ENCODE assay signal across 21 cellular contexts in the genomic region with DNA sequence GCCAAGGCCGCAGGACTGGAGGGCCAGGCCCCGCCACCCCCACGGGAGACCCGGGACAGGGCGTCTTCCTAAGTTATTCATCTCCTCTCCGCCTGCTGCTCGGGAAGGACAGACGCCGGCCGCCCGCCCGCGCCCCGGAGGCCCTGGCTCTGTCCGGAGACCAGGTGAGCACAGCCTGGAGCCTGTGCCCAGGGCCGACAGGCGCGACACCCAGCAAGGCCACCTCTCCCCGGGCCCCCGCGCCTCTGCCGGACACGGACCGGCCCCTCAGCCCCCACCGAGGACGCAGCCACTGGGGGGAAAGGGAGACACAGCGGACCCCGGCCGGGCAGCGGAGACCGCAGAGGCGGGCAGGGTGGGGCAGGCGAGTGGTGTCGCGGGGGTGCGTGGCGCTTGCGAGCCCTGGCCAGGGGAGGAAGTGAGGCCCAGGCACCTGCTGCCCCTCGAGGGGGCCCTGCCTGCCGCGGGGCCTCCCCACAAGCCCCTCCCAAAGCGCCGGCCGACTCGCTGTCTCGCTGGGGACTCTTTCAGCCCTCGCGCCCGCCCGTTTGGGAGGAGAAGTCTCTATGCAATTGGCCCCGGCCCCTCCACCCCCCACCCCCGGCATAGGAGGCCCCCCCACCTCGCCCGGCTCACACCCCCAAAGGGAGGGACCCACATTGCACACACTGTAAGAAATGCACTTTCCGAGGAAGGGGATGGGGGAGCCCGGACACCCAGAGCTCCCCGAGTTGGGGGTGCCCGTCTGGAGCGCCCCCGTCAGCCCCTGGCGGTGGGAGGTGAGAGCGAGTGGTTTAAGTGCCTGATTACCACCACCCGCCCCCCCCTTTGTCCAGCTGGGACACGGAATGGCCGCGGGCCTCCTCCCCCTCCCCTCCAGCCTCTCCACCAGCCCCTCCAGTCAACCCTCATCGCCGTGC. TPM values are rescaled to one million over a fixed set of nuclear protein-coding genes. Genes with fewer than 3 reads are reported as not detected.
DNase-seq lines count a peak whose midpoint lies in the region; ATAC-seq and TF ChIP-seq lines count a peak whose summit lies in the region.
"Had no signal": no experiment of that assay in that cellular context is flagged by ENCODE, and none has a peak within 500 bp of the region (broad histone marks: within the 10 kb centered on the region; RNA-seq: fewer than 3 reads in every experiment).

No MANE protein-coding gene starts in this region.

- H3K36me3 ChIP-seq in HUES64 (ENCODE audit: insufficient read depth, low read length) (no peaks in the 10 kb centered on the region), stomach (peaks cover 38 to 66% (median 57%) of the 10 kb centered on the region in 4 donors)

- H3K4me3 ChIP-seq in HUES64 (ENCODE audit: low read length) (peak overlapping the region; percentile 36), coronary artery (no peak overlapping the region), stomach (no peak overlapping the region)
- H3K4me3 ChIP-seq: heart right ventricle, left lung had no signal

- no peak for DNase-seq in coronary artery (ENCODE audit: low spot score)
- no peak for DNase-seq in left lobe of liver (ENCODE audit: low spot score)
- no peak for DNase-seq in stomach
- DNase-seq in EL: no peak
- DNase-seq in activated gamma-delta T cell (lab: John Stamatoyannopoulos, UW): no peak
- DNase-seq: activated CD8-positive, alpha-beta memory T cell treated with anti-CD3 and anti-CD28 coated beads, Interleukin-2, amount 10 ng/mL, durations not matched to agents 7 days and 5 days; activated effector memory CD4-positive, alpha-beta T cell treated with anti-CD3 and anti-CD28 coated beads, Interleukin-2, amount 50 U/mL, for 16 hours; heart right ventricle; NCI-H146; Right ventricle myocardium superior had no signal

- no peak for TF ChIP-seq EP300 in stomach (IDR thresholded peaks at IDR 0.05)

- no peak overlapping the region for H3K9ac ChIP-seq in HUES64 (ENCODE audit: low read depth, low read length)

- no peak for TF ChIP-seq CTCF in coronary artery (IDR thresholded peaks at IDR 0.05)
- TF ChIP-seq CTCF in stomach (IDR thresholded peaks at IDR 0.05): no peak

- no peak overlapping the region for H3K27ac ChIP-seq in HUES64 (ENCODE audit: low read depth, low read length)
- peak overlapping the region; percentile 57 to 86 for H3K27ac ChIP-seq in coronary artery
- H3K27ac ChIP-seq in stomach: peak overlapping the region in 4 of 5 donors; percentile 38 to 90 (median 57)
- H3K27ac ChIP-seq: left lung had no signal

- TF ChIP-seq POLR2A in stomach (IDR thresholded peaks at IDR 0.05): no peak

- ATAC-seq in left lobe of liver (peak; percentile 2), HG02840 (IDR thresholded peaks at IDR 0.05; ENCODE audit: low FRiP score, unreplicated experiment) (no peak), GM18868 (IDR thresholded peaks at IDR 0.05; ENCODE audit: unreplicated experiment) (no peak)
- ATAC-seq: activated CD4-positive, CD25-positive, alpha-beta regulatory T cell treated with anti-CD3 and anti-CD28 coated beads, Interleukin-2, amount 50 U/mL, for 24 hours; activated CD8-positive, alpha-beta memory T cell treated with anti-CD3 and anti-CD28 coated beads, Interleukin-2, amount 10 ng/mL, durations not matched to agents 7 days and 5 days; esophagus mucosa; heart right ventricle; left lung had no signal

- 2% methylated on average over 62 of the region's 68 CpGs for WGBS in HUES64
- 70 to 86% (median 81%) methylated on average over 37 to 68 of the region's 68 CpGs for WGBS in stomach, 5 donors

- H3K9me3 ChIP-seq in HUES64 (ENCODE audit: insufficient read depth, low read depth, low read length) (peaks cover 2% of the 10 kb centered on the region; the same call in 1 of the 2 replicates), stomach (no peaks in the 10 kb centered on the region)
- H3K9me3 ChIP-seq: heart right ventricle, left lung had no signal

- H3K27me3 ChIP-seq in HUES64 (ENCODE audit: insufficient read depth, low read length): peaks cover 84% of the 10 kb centered on the region
- H3K27me3 ChIP-seq in stomach: no peaks in the 10 kb centered on the region
- H3K27me3 ChIP-seq: heart right ventricle, left lung had no signal

- intact Hi-C loops in stomach (cut with DNase I; ENCODE audit: low total_unique reads): no loop called here

- H3K4me1 ChIP-seq in HUES64 (ENCODE audit: insufficient read depth, low read length) (peaks cover 8% of the 10 kb centered on the region), stomach (peaks cover 22 to 82% (median 50%) of the 10 kb centered on the region in 4 donors)

RNA-seq across cellular contexts. Expression of gene SMIM24, which starts 17.0 kb away (rescaled TPM):
- polyA plus RNA-seq in HUES64 (2013, experiment 1 of 2): 1.1 TPM
- polyA plus RNA-seq in HUES64 (2013, experiment 2 of 2): 4.8 TPM
- 10.8 TPM for total RNA-seq in left lobe of liver
- total RNA-seq in stomach: 100 to 1,000 TPM in 1 of 5 donors, 10 to 100 TPM in 1, 1 to 10 TPM in 2, not detected in 1; 1.4 to 178 (median 38.3) TPM
- 100 to 1,000 TPM in 1 of 3 donors, 10 to 100 TPM in 2; 14.1 to 116 (median 68.7) TPM for polyA plus RNA-seq in stomach
- total RNA-seq: esophagus mucosa; heart right ventricle; left lung; M059J; Right ventricle myocardium superior; subcutaneous adipose tissue; T-helper 1 cell treated with Interleukin-12 subunit alpha and Interleukin-12 subunit beta and Interleukin-4 antibody, amounts not matched to agents 30 ng/mL and 1 ng/mL, for 36 hours had no signal
- polyA plus RNA-seq: heart right ventricle had no signal

RNA-seq across cellular contexts. Expression of gene SMIM44, which starts 19.9 kb away (rescaled TPM):
- polyA plus RNA-seq in HUES64 (2013, experiment 1 of 2): not detected
- not detected for polyA plus RNA-seq in HUES64 (2013, experiment 2 of 2)
- total RNA-seq in left lobe of liver: not detected
- total RNA-seq in stomach: not detected
- polyA plus RNA-seq in stomach: 1 to 10 TPM in 1 of 3 donors, not detected in 2; 2.7 TPM
- total RNA-seq: activated CD8-positive, alpha-beta memory T cell treated with anti-CD3 and anti-CD28 coated beads, Interleukin-2, amount 10 ng/mL, durations not matched to agents 7 days and 5 days; esophagus mucosa; G401; heart right ventricle; left lung; M059J; progenitor cell of endocrine pancreas; Right ventricle myocardium superior; subcutaneous adipose tissue; T-helper 1 cell treated with Interleukin-12 subunit alpha and Interleukin-12 subunit beta and Interleukin-4 antibody, amounts not matched to agents 30 ng/mL and 1 ng/mL, for 36 hours had no signal
- polyA plus RNA-seq: heart right ventricle had no signal

RNA-seq across cellular contexts. Expression of gene DOHH, which starts 37.2 kb away (rescaled TPM):
- 14.1 TPM for polyA plus RNA-seq in HUES64 (2013, experiment 1 of 2)
- polyA plus RNA-seq in HUES64 (2013, experiment 2 of 2): 11.2 TPM
- 5.5 TPM for total RNA-seq in left lobe of liver
- total RNA-seq in stomach: 10 to 100 TPM in 2 of 5 donors, 1 to 10 TPM in 1, under 1 TPM in 1, not detected in 1; 0.45 to 21.7 (median 11.1) TPM
- 10 to 100 TPM; 10.7 to 14.1 (median 13.6) TPM for polyA plus RNA-seq in stomach

RNA-seq across cellular contexts. Expression of gene FZR1, which starts 42.8 kb away (rescaled TPM):
- 20.4 TPM for polyA plus RNA-seq in HUES64 (2013, experiment 1 of 2)
- polyA plus RNA-seq in HUES64 (2013, experiment 2 of 2): 20.1 TPM
- total RNA-seq in left lobe of liver (27.4 TPM), stomach (100 to 1,000 TPM in 1 of 5 donors, 10 to 100 TPM in 3, 1 to 10 TPM in 1; 9.4 to 113 (median 31.9) TPM)
- polyA plus RNA-seq in stomach: 10 to 100 TPM; 10.5 to 17.2 (median 13.9) TPM
